ENCODE assay signal across 27 cellular contexts in the genomic region with DNA sequence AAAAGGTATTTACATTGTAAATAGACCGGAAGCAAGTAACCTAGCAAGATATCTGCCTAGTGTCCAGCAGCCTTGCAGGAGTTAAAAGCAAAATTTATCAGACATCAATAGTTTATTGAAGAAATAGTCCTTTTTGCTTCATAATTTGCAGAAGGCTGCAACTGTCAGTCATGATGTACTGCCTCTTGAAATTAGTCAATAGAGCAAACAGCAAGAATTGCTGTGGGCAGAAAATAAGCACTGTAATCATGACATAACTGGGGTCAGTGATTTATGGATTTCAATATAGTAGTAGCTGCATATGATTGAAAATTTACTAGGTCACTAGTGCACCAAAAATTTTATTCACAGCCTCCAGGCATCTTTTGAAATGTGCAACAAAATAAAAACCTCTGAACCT.
"Had no signal": no experiment of that assay in that cellular context is flagged by ENCODE, and none has a peak within 500 bp of the region (broad histone marks: within the 10 kb centered on the region; RNA-seq: fewer than 3 reads in every experiment).

No MANE protein-coding gene starts in this region.

- H3K27ac Mint-ChIP-seq: activated CD4-positive, alpha-beta T cell treated with anti-CD3 and anti-CD28 coated beads, Interleukin-2, amount 10 ng/mL, durations not matched to agents 24 days and 14 days; activated CD8-positive, alpha-beta T cell treated with anti-CD3 and anti-CD28 coated beads for 36 hours; activated naive CD4-positive, alpha-beta T cell treated with anti-CD3 and anti-CD28 coated beads, Interleukin-2, amount 50 U/mL, for 24 hours; activated naive CD8-positive, alpha-beta T cell treated with anti-CD3 and anti-CD28 coated beads, Interleukin-2, amount 10 ng/mL, durations not matched to agents 7 days and 5 days; activated T-helper 2 cell treated with anti-CD3 and anti-CD28 coated beads, Interferon-gamma antibody, Interleukin-2, Interleukin-4, amounts not matched to agents 10 μg/mL and 5 μg/mL and 100 μg/mL, durations not matched to agents 14 hours and 24 hours and 36 hours had no signal

- H3K9me3 Mint-ChIP-seq: activated CD4-positive, alpha-beta T cell treated with anti-CD3 and anti-CD28 coated beads, Interleukin-2, amount 10 ng/mL, durations not matched to agents 24 days and 14 days; activated CD8-positive, alpha-beta T cell treated with anti-CD3 and anti-CD28 coated beads for 36 hours; activated naive CD4-positive, alpha-beta T cell treated with anti-CD3 and anti-CD28 coated beads, Interleukin-2, amount 50 U/mL, for 24 hours; activated naive CD8-positive, alpha-beta T cell treated with anti-CD3 and anti-CD28 coated beads, Interleukin-2, amount 10 ng/mL, durations not matched to agents 7 days and 5 days; activated T-helper 2 cell treated with anti-CD3 and anti-CD28 coated beads, Interferon-gamma antibody, Interleukin-2, Interleukin-4, amounts not matched to agents 10 μg/mL and 5 μg/mL and 100 μg/mL, durations not matched to agents 14 hours and 24 hours and 36 hours; central memory CD8-positive, alpha-beta T cell had no signal

- DNase-seq: activated CD4-positive, alpha-beta T cell treated with anti-CD3 and anti-CD28 coated beads, Interleukin-2, amount 10 ng/mL, durations not matched to agents 24 days and 14 days; activated CD4-positive, alpha-beta T cell treated with anti-CD3 and anti-CD28 coated beads, Interleukin-2, amount 50 U/mL, for 4 hours; activated CD8-positive, alpha-beta T cell treated with anti-CD3 and anti-CD28 coated beads for 36 hours; activated gamma-delta T cell; activated naive CD4-positive, alpha-beta T cell treated with Interleukin-2 at 50 U/mL for 16 hours; activated naive CD8-positive, alpha-beta T cell treated with anti-CD3 and anti-CD28 coated beads, Interleukin-2, amount 10 ng/mL, durations not matched to agents 7 days and 5 days; activated T-cell treated with anti-CD3 and anti-CD28 coated beads, Interleukin-2, amount 50 U/mL, for 1 hour; amygdala; KG1; MM.1S; MV-4-11; NCI-H1092; NCI-H187 treated with DMSO at 0.1 percent for 48 hours; NCI-H2081; NCI-H2171 treated with DMSO at 0.1 percent for 48 hours; NCI-H2227 treated with DMSO at 0.1 percent for 48 hours; NCI-H446; NCI-H510A treated with DMSO at 0.1 percent for 48 hours; NCI-H526 treated with DMSO at 0.1 percent for 48 hours; SJCRH30; T1000 had no signal

- H3K4me3 Mint-ChIP-seq: activated CD4-positive, alpha-beta T cell treated with anti-CD3 and anti-CD28 coated beads, Interleukin-2, amount 10 ng/mL, durations not matched to agents 24 days and 14 days; activated CD8-positive, alpha-beta T cell treated with anti-CD3 and anti-CD28 coated beads for 36 hours; activated naive CD4-positive, alpha-beta T cell treated with anti-CD3 and anti-CD28 coated beads, Interleukin-2, amount 50 U/mL, for 24 hours; activated naive CD8-positive, alpha-beta T cell treated with anti-CD3 and anti-CD28 coated beads, Interleukin-2, amount 10 ng/mL, durations not matched to agents 7 days and 5 days; central memory CD8-positive, alpha-beta T cell had no signal

- H3K27me3 Mint-ChIP-seq: activated CD4-positive, alpha-beta T cell treated with anti-CD3 and anti-CD28 coated beads, Interleukin-2, amount 10 ng/mL, durations not matched to agents 24 days and 14 days; activated CD8-positive, alpha-beta T cell treated with anti-CD3 and anti-CD28 coated beads for 36 hours; activated naive CD4-positive, alpha-beta T cell treated with anti-CD3 and anti-CD28 coated beads, Interleukin-2, amount 50 U/mL, for 24 hours; activated naive CD8-positive, alpha-beta T cell treated with anti-CD3 and anti-CD28 coated beads, Interleukin-2, amount 10 ng/mL, durations not matched to agents 7 days and 5 days; central memory CD8-positive, alpha-beta T cell had no signal

- H3K27ac ChIP-seq: ascending aorta, cardiac muscle cell, SJCRH30, SK-N-MC had no signal
